ENCODE assay signal across 14 cellular contexts in the genomic region with DNA sequence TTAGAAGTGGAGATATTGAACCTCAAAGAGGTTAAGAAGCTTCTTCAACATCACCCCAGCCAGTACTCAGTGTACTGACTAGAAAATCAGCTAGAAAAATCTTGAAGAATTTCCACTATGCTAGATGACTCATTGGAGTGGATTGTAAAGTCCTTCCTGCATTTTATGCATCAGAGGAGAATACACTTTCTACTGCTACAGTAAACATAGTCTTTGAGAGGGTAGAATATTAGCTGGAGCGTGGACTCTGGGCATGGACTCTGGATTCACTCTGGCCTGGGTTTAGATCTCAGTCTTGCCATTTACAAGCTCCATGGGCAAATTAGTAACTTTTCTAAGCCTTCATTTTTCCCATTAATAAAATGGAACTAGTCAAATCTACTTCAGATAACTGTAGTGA.
DNase-seq lines count a peak whose midpoint lies in the region; ATAC-seq and TF ChIP-seq lines count a peak whose summit lies in the region.
"Had no signal": no experiment of that assay in that cellular context is flagged by ENCODE, and none has a peak within 500 bp of the region (broad histone marks: within the 10 kb centered on the region; RNA-seq: fewer than 3 reads in every experiment).

No MANE protein-coding gene starts in this region.

- H3K4me1 Mint-ChIP-seq in stimulated activated memory B cell treated with anti-CD40 and anti-IgM and Interleukin-4, amounts not matched to agents 10 μg/mL and 1 μg/mL and 100 μg/mL, for 72 hours = no peaks in the 10 kb centered on the region
- H3K4me1 Mint-ChIP-seq: B cell had no signal

- H3K9me3 Mint-ChIP-seq in stimulated activated memory B cell treated with anti-CD40 and anti-IgM and Interleukin-4, amounts not matched to agents 10 μg/mL and 1 μg/mL and 100 μg/mL, for 72 hours = no peaks in the 10 kb centered on the region

- H3K27me3 Mint-ChIP-seq in stimulated activated memory B cell treated with anti-CD40 and anti-IgM and Interleukin-4, amounts not matched to agents 10 μg/mL and 1 μg/mL and 100 μg/mL, for 72 hours = peaks cover 16% of the 10 kb centered on the region

- in situ Hi-C loops in T47D (cut with HindIII; ENCODE audit: low pct_unique_long_range_greater_than_20kb, low sequenced_read_pairs) = no loop called here
- in situ Hi-C loops in GM13976 (cut with MboI; ENCODE audit: low sequenced_read_pairs, unreplicated experiment) = no loop called here

- H3K4me3 Mint-ChIP-seq in stimulated activated memory B cell treated with anti-CD40 and anti-IgM and Interleukin-4, amounts not matched to agents 10 μg/mL and 1 μg/mL and 100 μg/mL, for 72 hours = no peak overlapping the region
- H3K4me3 Mint-ChIP-seq: B cell, IgD-negative memory B cell had no signal

- DNase-seq in A172 (ENCODE audit: low spot score) = peak; percentile 93
- DNase-seq in HS-5 (ENCODE audit: low read depth) = peak; percentile 88
- DNase-seq in T47D (ENCODE audit: low read depth in 1 of 2, low spot score in 1 of 2) = peak; percentile 9 to 31
- DNase-seq in kidney glomerular epithelial cell (lab: John Stamatoyannopoulos, UW) = peak; percentile 87
- no peak for DNase-seq in Ammon's horn (ENCODE audit: low spot score)
- no peak for DNase-seq in GM13976 (ENCODE audit: low spot score)
- DNase-seq: activated CD4-positive, CD25-positive, alpha-beta regulatory T cell; activated naive CD4-positive, alpha-beta T cell treated with Interleukin-2 at 50 U/mL for 16 hours; glutamatergic neuron; NCI-H526 treated with DMSO at 0.1 percent for 48 hours had no signal

- no peak for TF ChIP-seq CTCF in GM13976 (IDR thresholded peaks at IDR 0.05; ENCODE audit: borderline replicate concordance, control extremely low read depth, extremely low read depth, insufficient read depth, missing control alignments)

- no peak for ATAC-seq in stimulated activated memory B cell treated with anti-CD40 and anti-IgM and Interleukin-4, amounts not matched to agents 10 μg/mL and 1 μg/mL and 100 μg/mL, for 72 hours
- ATAC-seq in GM18498 (IDR thresholded peaks at IDR 0.05; ENCODE audit: unreplicated experiment) = no peak

- H3K36me3 Mint-ChIP-seq in stimulated activated memory B cell treated with anti-CD40 and anti-IgM and Interleukin-4, amounts not matched to agents 10 μg/mL and 1 μg/mL and 100 μg/mL, for 72 hours = no peaks in the 10 kb centered on the region

- no peak overlapping the region for H3K27ac Mint-ChIP-seq in stimulated activated memory B cell treated with anti-CD40 and anti-IgM and Interleukin-4, amounts not matched to agents 10 μg/mL and 1 μg/mL and 100 μg/mL, for 72 hours
- H3K27ac Mint-ChIP-seq: B cell had no signal

Comparison
In these comparisons a context has a peak if more than half of its experiments do, and no peak if none do; other contexts are left out.
1. DNase-seq: peak in A172 (single experiment), HS-5 (single experiment), T47D (2 of 2) and kidney glomerular epithelial cell (single experiment); none in Ammon's horn (single experiment) and GM13976 (single experiment).